ENCODE assay signal across 8 cellular contexts in genomic region chr22:25048659-25049657, GRCh38.
DNase-seq lines count a peak whose midpoint lies in the region; ATAC-seq and TF ChIP-seq lines count a peak whose summit lies in the region.

No MANE protein-coding gene starts in this region.

- WGBS in sigmoid colon, 2 donors: 61 to 63% methylated on average over 9 of the region's 9 CpGs

- peaks cover 0 to 12% (median 6%) of the 10 kb centered on the region in 4 donors for H3K4me1 ChIP-seq in sigmoid colon

- intact Hi-C loops in left ventricle myocardium superior (cut with micrococcal nuclease) (loop anchor here (2.0 kb wide), 1 partner anchor 98 kb away; no protein-coding TSS in a partner anchor), sigmoid colon (cut with DNase I) (loop anchor here (1.0 kb wide), 1 partner anchor 97 kb away; the partner anchor contains the start of gene KIAA1671)

- TF ChIP-seq POLR2A in sigmoid colon (IDR thresholded peaks at IDR 0.05): no peak

- ATAC-seq in left ventricle myocardium superior: peak; percentile 83
- ATAC-seq in GM18907 (IDR thresholded peaks at IDR 0.05; ENCODE audit: unreplicated experiment): no peak
- ATAC-seq in HG03095 (IDR thresholded peaks at IDR 0.05; ENCODE audit: unreplicated experiment): no peak

- H3K9me3 ChIP-seq in sigmoid colon: peaks cover 0 to 6% (median under 1%) of the 10 kb centered on the region in 4 donors

- TF ChIP-seq CTCF in sigmoid colon (IDR thresholded peaks at IDR 0.05): peak; percentile 27 to 86 (median 78)

- no peaks in the 10 kb centered on the region for H3K36me3 ChIP-seq in sigmoid colon

- DNase-seq in GDM1 (lab: John Stamatoyannopoulos, UW) (peak; percentile 29), LoVo (ENCODE audit: low spot score) (peak; percentile 63), SW480 (ENCODE audit: low spot score) (peak; percentile 44), amniotic epithelial cell (ENCODE audit: low read depth) (peak; percentile 47), left ventricle myocardium superior (peak; percentile 74), sigmoid colon (no peak)

- TF ChIP-seq EP300 in sigmoid colon (IDR thresholded peaks at IDR 0.05): no peak

- no peak overlapping the region for H3K27ac ChIP-seq in sigmoid colon

- H3K4me3 ChIP-seq in sigmoid colon: no peak overlapping the region

- no peaks in the 10 kb centered on the region for H3K27me3 ChIP-seq in sigmoid colon
